ENCODE assay signal across 18 cellular contexts in the genomic region with DNA sequence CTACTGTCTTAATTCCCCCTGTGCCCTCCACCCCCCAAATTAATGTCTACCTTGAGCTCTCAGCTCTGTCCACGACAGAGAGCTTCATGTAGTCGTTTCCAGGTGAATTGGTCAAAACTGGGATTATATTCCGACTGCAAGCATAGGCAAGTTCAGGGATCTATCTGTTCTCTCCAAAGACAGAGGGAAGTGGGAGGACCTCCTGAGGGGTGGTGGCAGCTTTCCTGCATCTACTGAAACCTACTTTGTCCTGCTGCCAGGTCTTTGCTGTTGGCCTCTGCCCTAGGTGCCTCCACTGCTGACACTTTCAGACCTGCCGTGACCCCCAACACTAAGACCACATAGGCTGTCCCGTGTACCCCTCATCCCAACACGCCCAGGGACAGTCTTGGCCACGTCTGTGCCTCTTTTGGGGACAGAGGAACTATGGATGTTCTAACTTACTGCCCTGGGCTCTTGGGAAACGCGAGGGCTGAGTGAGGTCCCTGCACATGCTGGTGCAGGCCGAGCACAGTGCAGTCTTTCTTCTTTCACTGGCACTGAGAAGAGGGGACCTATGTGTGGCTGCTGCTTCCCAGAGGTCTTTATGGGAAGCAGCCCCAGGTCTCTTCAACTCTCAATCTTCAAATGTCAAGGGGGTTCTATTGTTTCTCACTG.
A peak's percentile ranks its signal among the peaks of the same experiment; 100 is the strongest.
DNase-seq lines count a peak whose midpoint lies in the region; ATAC-seq and TF ChIP-seq lines count a peak whose summit lies in the region.
"Had no signal": no experiment of that assay in that cellular context is flagged by ENCODE, and none has a peak within 500 bp of the region (broad histone marks: within the 10 kb centered on the region; RNA-seq: fewer than 3 reads in every experiment).

No MANE protein-coding gene starts in this region.

- TF ChIP-seq POLR2A in erythroblast (IDR thresholded peaks at IDR 0.05; ENCODE audit: low read length): no peak

- H2AK5ac ChIP-seq in neuronal stem cell (ENCODE audit: low read depth, low read length): no peak overlapping the region

- H3K4ac ChIP-seq in neuronal stem cell (ENCODE audit: low read length): no peak overlapping the region

- peak; percentile 27 to 60 for ATAC-seq in natural killer cell treated with Interleukin-12 subunit alpha and Interleukin-12 subunit beta and Interleukin-15 and Interleukin-18, amount 100 ng/mL, for 72 hours
- ATAC-seq in natural killer cell: no peak
- ATAC-seq: CD8-positive, alpha-beta T cell had no signal

- H3K79me1 ChIP-seq in neuronal stem cell (ENCODE audit: low read depth, low read length): no peaks in the 10 kb centered on the region

- H3K9me3 ChIP-seq in neuronal stem cell (replicated peaks in 1 of 2; ENCODE audit: control insufficient read depth in 2 of 2, insufficient read depth in 1 of 2, low read depth in 1 of 2, low read length in 2 of 2): no peaks in the 10 kb centered on the region
- H3K9me3 ChIP-seq: BLaER1 treated with 17β-estradiol and CSF1 and Interleukin-3, amounts not matched to agents 10 nM and 100 nM; HAP-1 had no signal

- no peaks in the 10 kb centered on the region for H3K9me3 Mint-ChIP-seq in natural killer cell treated with Interleukin-12 subunit alpha and Interleukin-12 subunit beta and Interleukin-15 and Interleukin-18, amount 100 ng/mL, for 72 hours
- no peaks in the 10 kb centered on the region for H3K9me3 Mint-ChIP-seq in natural killer cell
- H3K9me3 Mint-ChIP-seq: CD8-positive, alpha-beta T cell had no signal

- H3K4me2 ChIP-seq in neuronal stem cell (ENCODE audit: insufficient read depth, low read length, poor library complexity, severe bottlenecking): no peak overlapping the region
- H3K4me2 ChIP-seq: BLaER1 treated with 17β-estradiol and CSF1 and Interleukin-3, amounts not matched to agents 10 nM and 100 nM had no signal

- H3K18ac ChIP-seq in neuronal stem cell (ENCODE audit: low read length): peak overlapping the region; percentile 70

- H4K8ac ChIP-seq in neuronal stem cell (ENCODE audit: low read depth, low read length): no peak overlapping the region

- no peak overlapping the region for H3K9ac ChIP-seq in neuronal stem cell (ENCODE audit: low read depth, low read length, poor library complexity)
- H3K9ac ChIP-seq: BLaER1 treated with 17β-estradiol and CSF1 and Interleukin-3, amounts not matched to agents 10 nM and 100 nM; GM23248 had no signal

- H3K4me1 Mint-ChIP-seq in natural killer cell treated with Interleukin-12 subunit alpha and Interleukin-12 subunit beta and Interleukin-15 and Interleukin-18, amount 100 ng/mL, for 72 hours (ENCODE audit: low read depth in 2 of 2): no peaks in the 10 kb centered on the region
- no peaks in the 10 kb centered on the region for H3K4me1 Mint-ChIP-seq in natural killer cell
- H3K4me1 Mint-ChIP-seq: B cell had no signal

- no peak overlapping the region for H3K14ac ChIP-seq in neuronal stem cell (ENCODE audit: low read length)

- no peak overlapping the region for H2BK12ac ChIP-seq in neuronal stem cell (ENCODE audit: low read length)

- intact Hi-C loops in natural killer cell (cut with micrococcal nuclease): loop anchor here (10.0 kb wide), 1 partner anchor 60 kb away; no protein-coding TSS in a partner anchor

- H3K23ac ChIP-seq in neuronal stem cell (ENCODE audit: low read depth, low read length, poor library complexity): no peak overlapping the region

- peaks cover 0 to 2% of the 10 kb centered on the region in 2 donors for H3K4me1 ChIP-seq in neuronal stem cell (ENCODE audit: control insufficient read depth in 2 of 2, insufficient read depth in 1 of 2, low read depth in 1 of 2, low read length in 2 of 2)
- H3K4me1 ChIP-seq: HAP-1 had no signal

- H3K36me3 Mint-ChIP-seq in natural killer cell treated with Interleukin-12 subunit alpha and Interleukin-12 subunit beta and Interleukin-15 and Interleukin-18, amount 100 ng/mL, for 72 hours: no peaks in the 10 kb centered on the region
- no peaks in the 10 kb centered on the region for H3K36me3 Mint-ChIP-seq in natural killer cell
- H3K36me3 Mint-ChIP-seq: CD8-positive, alpha-beta T cell had no signal

- peaks cover 9 to 22% of the 10 kb centered on the region in 2 donors for H3K27me3 Mint-ChIP-seq in natural killer cell treated with Interleukin-12 subunit alpha and Interleukin-12 subunit beta and Interleukin-15 and Interleukin-18, amount 100 ng/mL, for 72 hours
- peaks cover 16 to 20% of the 10 kb centered on the region in 2 donors for H3K27me3 Mint-ChIP-seq in natural killer cell (ENCODE audit: low read depth in 2 of 2)

- H2BK120ac ChIP-seq in neuronal stem cell (ENCODE audit: low read depth, low read length): peak overlapping the region; percentile 66

- H2AFZ ChIP-seq in neuronal stem cell (ENCODE audit: low read length): no peak overlapping the region
- H2AFZ ChIP-seq: GM23248 had no signal

- H4K91ac ChIP-seq in neuronal stem cell (ENCODE audit: low read depth, low read length, poor library complexity): no peak overlapping the region

- no peak for TF ChIP-seq CTCF in natural killer cell (IDR thresholded peaks at IDR 0.05)

- H3K27ac ChIP-seq in neuronal stem cell (replicated peaks; ENCODE audit: low read length): no peak overlapping the region
- H3K27ac ChIP-seq: BLaER1 treated with 17β-estradiol and CSF1 and Interleukin-3, amounts not matched to agents 10 nM and 100 nM; GM23248 had no signal

- no peak overlapping the region for H3K4me3 Mint-ChIP-seq in natural killer cell treated with Interleukin-12 subunit alpha and Interleukin-12 subunit beta and Interleukin-15 and Interleukin-18, amount 100 ng/mL, for 72 hours
- no peak overlapping the region for H3K4me3 Mint-ChIP-seq in natural killer cell
- H3K4me3 Mint-ChIP-seq: B cell; CD8-positive, alpha-beta T cell had no signal

- no peak overlapping the region for H2BK5ac ChIP-seq in neuronal stem cell (ENCODE audit: low read length)

- no peak for DNase-seq in natural killer cell treated with Interleukin-12 subunit alpha and Interleukin-12 subunit beta and Interleukin-15 and Interleukin-18, amount 100 ng/mL, for 72 hours (ENCODE audit: low spot score)
- DNase-seq in natural killer cell (no peak), cerebellar cortex (ENCODE audit: low spot score) (peak; percentile 54), neuronal stem cell (ENCODE audit: low spot score) (no peak), erythroblast (lab: John Stamatoyannopoulos, UW) (no peak), COLO829 (ENCODE audit: low spot score) (no peak), germinal center (ENCODE audit: low spot score) (no peak)
- DNase-seq: 8988T; CD8-positive, alpha-beta T cell; COR-L47; DMS 273 treated with DMSO at 0.1 percent for 48 hours; DMS53; DND-41; EL; GM23248 had no signal

- H3K4me3 ChIP-seq in neuronal stem cell (ENCODE audit: low read length in 2 of 2): no peak overlapping the region
- H3K4me3 ChIP-seq: BLaER1 treated with 17β-estradiol and CSF1 and Interleukin-3, amounts not matched to agents 10 nM and 100 nM; GM23248; HAP-1 had no signal

- H3K27me3 ChIP-seq in neuronal stem cell (ENCODE audit: control insufficient read depth in 3 of 3, insufficient read depth in 3 of 3, low read depth in 1 of 3, low read length in 3 of 3): no peaks in the 10 kb centered on the region
- H3K27me3 ChIP-seq: BLaER1 treated with 17β-estradiol and CSF1 and Interleukin-3, amounts not matched to agents 10 nM and 100 nM had no signal

- peak overlapping the region; percentile 12 for H2BK15ac ChIP-seq in neuronal stem cell (ENCODE audit: low read length)

- H3K27ac Mint-ChIP-seq in natural killer cell treated with Interleukin-12 subunit alpha and Interleukin-12 subunit beta and Interleukin-15 and Interleukin-18, amount 100 ng/mL, for 72 hours: no peak overlapping the region
- H3K27ac Mint-ChIP-seq in natural killer cell: no peak overlapping the region
- H3K27ac Mint-ChIP-seq: B cell; CD8-positive, alpha-beta T cell had no signal

- WGBS in neuronal stem cell (ENCODE audit: extremely low coverage in 2 of 2, insufficient read length in 2 of 2, insufficient replicate concordance in 1 of 2), 2 donors: no CpG with 5 or more reads among the region's 10 CpGs

- H3K36me3 ChIP-seq in neuronal stem cell (replicated peaks in 1 of 2; ENCODE audit: control insufficient read depth in 2 of 2, insufficient read depth in 2 of 2, low read length in 2 of 2): no peaks in the 10 kb centered on the region
- H3K36me3 ChIP-seq: BLaER1 treated with 17β-estradiol and CSF1 and Interleukin-3, amounts not matched to agents 10 nM and 100 nM; HAP-1 had no signal

Comparison
In these comparisons a context has a peak if more than half of its experiments do, and no peak if none do; other contexts are left out.
1. ATAC-seq: peak in natural killer cell treated with Interleukin-12 subunit alpha and Interleukin-12 subunit beta and Interleukin-15 and Interleukin-18, amount 100 ng/mL, for 72 hours (2 of 2); none in natural killer cell (0 of 3).